Comparison of ENCODE assay signal across 1 cellular context in the genomic region with DNA sequence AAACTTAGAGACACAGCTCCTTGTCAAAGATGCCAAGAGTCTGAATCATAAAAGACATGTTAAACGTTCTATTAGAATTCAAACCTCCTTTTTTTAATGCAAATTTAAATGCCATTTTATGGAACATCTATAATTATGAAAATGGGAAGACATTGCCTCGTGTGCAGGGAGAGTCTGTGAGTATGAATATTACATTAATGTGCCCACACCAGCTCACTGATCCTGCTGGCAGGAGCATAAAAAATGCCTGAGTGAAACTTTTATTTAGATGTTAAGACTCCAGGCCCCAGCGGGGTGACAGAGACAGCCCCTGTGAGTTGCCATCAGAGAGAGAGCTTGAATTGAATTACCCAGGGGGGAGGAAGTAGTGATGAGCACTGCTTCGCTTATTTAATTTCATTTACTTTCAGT.
TF ChIP-seq lines count a peak whose summit lies in the region.

No MANE protein-coding gene starts in this region.

TF ChIP-seq in H1, 55 proteins besides CTCF, POLR2A, EP300 and RAD21:
- TF ChIP-seq SIRT6 (IDR thresholded peaks at IDR 0.05; ENCODE audit: low read length) (no peak), CHD2 (IDR thresholded peaks at IDR 0.05; ENCODE audit: low read length) (no peak), CREB1 (IDR thresholded peaks at IDR 0.05) (no peak), SIX5 (IDR thresholded peaks at IDR 0.05; ENCODE audit: low read depth, low read length) (no peak), SUZ12 (IDR thresholded peaks at IDR 0.05; ENCODE audit: low read length) (no peak), KDM5A (IDR thresholded peaks at IDR 0.05; ENCODE audit: low read length) (no peak), EZH2 (IDR thresholded peaks at IDR 0.05; ENCODE audit: low read depth, low read length, severe bottlenecking) (no peak), TCF12 (IDR thresholded peaks at IDR 0.05; ENCODE audit: low read depth, low read length) (no peak), GTF2F1 (IDR thresholded peaks at IDR 0.05; ENCODE audit: borderline replicate concordance, low read depth, low read length) (no peak), POU5F1 (IDR thresholded peaks at IDR 0.05; ENCODE audit: low read depth, low read length) (no peak), CHD7 (IDR thresholded peaks at IDR 0.05; ENCODE audit: insufficient replicate concordance, low read length) (no peak), ATF3 (IDR thresholded peaks at IDR 0.05; ENCODE audit: insufficient read depth, low read depth, low read length) (no peak), YY1 (IDR thresholded peaks at IDR 0.05; ENCODE audit: low read depth, low read length) (no peak), SRF (IDR thresholded peaks at IDR 0.05; ENCODE audit: low read depth, low read length) (no peak), CTBP2 (IDR thresholded peaks at IDR 0.05; ENCODE audit: borderline replicate concordance, insufficient read depth, insufficient read length, low read length) (no peak)
- TF ChIP-seq, protein P1, sequence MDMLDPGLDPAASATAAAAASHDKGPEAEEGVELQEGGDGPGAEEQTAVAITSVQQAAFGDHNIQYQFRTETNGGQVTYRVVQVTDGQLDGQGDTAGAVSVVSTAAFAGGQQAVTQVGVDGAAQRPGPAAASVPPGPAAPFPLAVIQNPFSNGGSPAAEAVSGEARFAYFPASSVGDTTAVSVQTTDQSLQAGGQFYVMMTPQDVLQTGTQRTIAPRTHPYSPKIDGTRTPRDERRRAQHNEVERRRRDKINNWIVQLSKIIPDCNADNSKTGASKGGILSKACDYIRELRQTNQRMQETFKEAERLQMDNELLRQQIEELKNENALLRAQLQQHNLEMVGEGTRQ (IDR thresholded peaks at IDR 0.05; ENCODE audit: low read length) = no peak
